ENCODE assay signal across 19 cellular contexts in the genomic region with DNA sequence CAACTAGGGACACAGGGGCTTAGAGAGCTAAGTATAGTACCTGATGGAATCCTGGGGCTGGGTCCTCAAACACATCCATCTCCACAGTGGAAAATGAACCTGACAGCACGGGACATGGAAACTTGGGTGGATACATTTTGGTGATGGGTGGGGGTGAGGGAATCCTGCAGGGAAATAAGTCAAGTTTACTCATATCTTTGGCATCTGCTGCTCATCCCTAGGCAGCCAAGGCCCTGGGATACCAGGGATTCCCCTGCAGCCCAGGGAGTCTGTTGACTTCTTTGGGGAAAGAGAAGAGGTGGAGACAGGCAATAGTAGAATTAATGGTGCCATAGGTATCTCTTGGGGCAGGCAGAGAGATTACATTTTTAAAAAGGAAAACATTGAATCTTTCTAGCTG. TPM values are rescaled to one million over a fixed set of nuclear protein-coding genes. Genes with fewer than 3 reads are reported as not detected.
DNase-seq lines count a peak whose midpoint lies in the region; ATAC-seq, FAIRE-seq and TF ChIP-seq lines count a peak whose summit lies in the region.
"Had no signal": no experiment of that assay in that cellular context is flagged by ENCODE, and none has a peak within 500 bp of the region (broad histone marks: within the 10 kb centered on the region; RNA-seq: fewer than 3 reads in every experiment).

No MANE protein-coding gene starts in this region.

- no peaks in the 10 kb centered on the region for H4K20me1 ChIP-seq in astrocyte (ENCODE audit: insufficient read depth, low read length)

- TF ChIP-seq CTCF in left ventricle myocardium inferior (IDR thresholded peaks at IDR 0.05; ENCODE audit: borderline replicate concordance) (no peak), astrocyte (IDR thresholded peaks at IDR 0.05; ENCODE audit: insufficient read depth, low read depth, low read length) (no peak), stomach (IDR thresholded peaks at IDR 0.05) (no peak), thyroid gland (IDR thresholded peaks at IDR 0.05) (no peak)

- H3K79me2 ChIP-seq in astrocyte (ENCODE audit: insufficient read depth, low read length), result no peaks in the 10 kb centered on the region

- TF ChIP-seq POLR2A in stomach (IDR thresholded peaks at IDR 0.05), result no peak
- TF ChIP-seq POLR2A in thyroid gland (IDR thresholded peaks at IDR 0.05), result no peak

- H3K4me1 ChIP-seq in left ventricle myocardium inferior (peaks cover 78% of the 10 kb centered on the region), astrocyte (ENCODE audit: insufficient read depth, low read length) (no peaks in the 10 kb centered on the region), stomach (peaks cover 39 to 96% (median 72%) of the 10 kb centered on the region in 4 donors), thyroid gland (peaks cover 16 to 25% of the 10 kb centered on the region in 2 donors)
- H3K4me1 ChIP-seq: breast epithelium had no signal

- H3K9me3 Mint-ChIP-seq in astrocyte (ENCODE audit: unreplicated experiment), result peaks cover 2% of the 10 kb centered on the region
- H3K9me3 Mint-ChIP-seq: activated naive CD4-positive, alpha-beta T cell treated with anti-CD3 and anti-CD28 coated beads, Interleukin-2, amount 50 U/mL, for 24 hours had no signal

- no peak overlapping the region for H3K4me3 Mint-ChIP-seq in astrocyte (ENCODE audit: unreplicated experiment)
- H3K4me3 Mint-ChIP-seq: activated naive CD4-positive, alpha-beta T cell treated with anti-CD3 and anti-CD28 coated beads, Interleukin-2, amount 50 U/mL, for 24 hours had no signal

- no peak for DNase-seq in left ventricle myocardium inferior
- DNase-seq in left cardiac atrium, result no peak
- peak; percentile 27 for DNase-seq in astrocyte (ENCODE audit: low read depth)
- peak; percentile 37 for DNase-seq in hepatic stellate cell (ENCODE audit: low spot score)
- no peak for DNase-seq in stomach
- no peak for DNase-seq in left lobe of liver (ENCODE audit: low spot score)
- no peak for DNase-seq in NCI-H1436 (lab: John Stamatoyannopoulos, UW)
- no peak for DNase-seq in thyroid gland
- DNase-seq: activated CD4-positive, alpha-beta T cell treated with anti-CD3 and anti-CD28 coated beads, Interleukin-2, amount 50 U/mL, for 1 hour; activated T-cell treated with anti-CD3 and anti-CD28 coated beads, Interleukin-2, amount 50 U/mL, for 1 hour; mammary epithelial cell; NCI-H1417 treated with DMSO at 0.1 percent for 48 hours had no signal

- H2AFZ ChIP-seq in astrocyte (ENCODE audit: low read depth, low read length), result no peak overlapping the region

- H3K4me2 ChIP-seq in astrocyte (ENCODE audit: low read length), result no peak overlapping the region
- H3K4me2 ChIP-seq: KMS-11 had no signal

- H3K4me3 ChIP-seq in left ventricle myocardium inferior (no peak overlapping the region), astrocyte (ENCODE audit: insufficient read depth, low read depth, low read length) (no peak overlapping the region), stomach (no peak overlapping the region), thyroid gland (replicated peaks in 1 of 3) (no peak overlapping the region)
- H3K4me3 ChIP-seq: breast epithelium, GM12878 had no signal

- H3K9me3 ChIP-seq in left ventricle myocardium inferior (replicated peaks) (no peaks in the 10 kb centered on the region), astrocyte (ENCODE audit: insufficient read depth, low read depth, low read length) (no peaks in the 10 kb centered on the region), stomach (no peaks in the 10 kb centered on the region), thyroid gland (no peaks in the 10 kb centered on the region)
- H3K9me3 ChIP-seq: breast epithelium had no signal

- peaks cover 32% of the 10 kb centered on the region for H3K36me3 ChIP-seq in left ventricle myocardium inferior
- H3K36me3 ChIP-seq in astrocyte (ENCODE audit: insufficient read depth, low read length), result no peaks in the 10 kb centered on the region
- H3K36me3 ChIP-seq in stomach, result peaks cover 0 to 16% (median 7%) of the 10 kb centered on the region in 4 donors
- no peaks in the 10 kb centered on the region for H3K36me3 ChIP-seq in thyroid gland
- H3K36me3 ChIP-seq: breast epithelium had no signal

- H3K27ac ChIP-seq in left ventricle myocardium inferior (replicated peaks), result peak overlapping the region; percentile 70
- H3K27ac ChIP-seq in astrocyte (ENCODE audit: low read depth, low read length), result no peak overlapping the region
- H3K27ac ChIP-seq in stomach, result peak overlapping the region in 3 of 5 donors; percentile 73 to 86 (median 84)
- H3K27ac ChIP-seq in thyroid gland, result peak overlapping the region in 1 of 3 donors; percentile 53
- H3K27ac ChIP-seq: breast epithelium, KMS-11 had no signal

- FAIRE-seq in astrocyte (lab: Jason Lieb, UNC), result no peak
- FAIRE-seq: GM12878, H1 had no signal

- H3K27ac Mint-ChIP-seq in astrocyte (ENCODE audit: unreplicated experiment), result no peak overlapping the region
- H3K27ac Mint-ChIP-seq: activated naive CD4-positive, alpha-beta T cell treated with anti-CD3 and anti-CD28 coated beads, Interleukin-2, amount 50 U/mL, for 24 hours had no signal

- H3K36me3 Mint-ChIP-seq in astrocyte (ENCODE audit: low read depth, unreplicated experiment), result no peaks in the 10 kb centered on the region

- H3K9ac ChIP-seq in astrocyte (ENCODE audit: low read length), result no peak overlapping the region
- H3K9ac ChIP-seq: KMS-11 had no signal

- intact Hi-C loops in left ventricle myocardium inferior (cut with micrococcal nuclease) (no loop called here), left cardiac atrium (cut with DNase I) (no loop called here), stomach (cut with DNase I; ENCODE audit: low total_unique reads) (no loop called here), thyroid gland (cut with DNase I) (no loop called here)

- TF ChIP-seq EP300 in stomach (IDR thresholded peaks at IDR 0.05), result no peak

- H3K27me3 ChIP-seq in left ventricle myocardium inferior (ENCODE audit: low read depth) (no peaks in the 10 kb centered on the region), astrocyte (ENCODE audit: insufficient read depth, low read length) (no peaks in the 10 kb centered on the region), stomach (no peaks in the 10 kb centered on the region), thyroid gland (no peaks in the 10 kb centered on the region)
- H3K27me3 ChIP-seq: breast epithelium had no signal

- H3K27me3 Mint-ChIP-seq in astrocyte (ENCODE audit: low read depth, unreplicated experiment), result peaks cover 3% of the 10 kb centered on the region
- H3K27me3 Mint-ChIP-seq: activated naive CD4-positive, alpha-beta T cell treated with anti-CD3 and anti-CD28 coated beads, Interleukin-2, amount 50 U/mL, for 24 hours had no signal

- H3K4me1 Mint-ChIP-seq in astrocyte (ENCODE audit: low read depth, unreplicated experiment), result peaks cover 19% of the 10 kb centered on the region

- no peak for ATAC-seq in left cardiac atrium
- no peak for ATAC-seq in left lobe of liver
- ATAC-seq: GM12878 had no signal

- WGBS in stomach, 5 donors, result 65 to 82% (median 80%) methylated on average over 1 of the region's 1 CpG
- WGBS in thyroid gland, 2 donors, result 78 to 100% methylated on average over 1 of the region's 1 CpG

RNA-seq across cellular contexts. Expression of a gene that starts 6.6 kb away (rescaled TPM):
- total RNA-seq in left ventricle myocardium inferior, result 219 TPM
- 100 to 1,000 TPM in 1 of 2 donors, 10 to 100 TPM in 1; 42.1 to 103 TPM for total RNA-seq in left cardiac atrium
- not detected in 2 replicates for total RNA-seq in astrocyte
- 10 to 100 TPM in 1 of 5 donors, 1 to 10 TPM in 1, not detected in 3; 7.2 to 12.6 TPM for total RNA-seq in stomach
- 10 to 100 TPM in 2 of 3 donors, 1 to 10 TPM in 1; 7.6 to 36.7 (median 11.3) TPM for polyA plus RNA-seq in stomach
- not detected for total RNA-seq in left lobe of liver
- not detected for total RNA-seq in thyroid gland
- total RNA-seq: breast epithelium, G401, GM12878, H1, mammary epithelial cell, SK-MEL-5 had no signal
- polyA plus RNA-seq: H1, mammary epithelial cell had no signal

RNA-seq across cellular contexts. Expression of a gene that starts 12.6 kb away (rescaled TPM):
- total RNA-seq in left ventricle myocardium inferior (19.9 TPM), left cardiac atrium (10 to 100 TPM; 13.9 to 16.3 TPM), astrocyte (10.6 and 14.3 TPM in 2 replicates), stomach (10 to 100 TPM in 3 of 5 donors, 1 to 10 TPM in 2; 1.2 to 39.7 (median 26.4) TPM), left lobe of liver (22.4 TPM), thyroid gland (10 to 100 TPM; 23.6 to 31.7 (median 25.4) TPM)
- polyA plus RNA-seq in stomach, result 10 to 100 TPM; 36.1 to 69.0 (median 36.6) TPM

RNA-seq across cellular contexts. Expression of a gene that starts 13.2 kb away (rescaled TPM):
- total RNA-seq in left ventricle myocardium inferior, result 12.5 TPM
- 10 to 100 TPM; 11.5 to 11.8 TPM for total RNA-seq in left cardiac atrium
- 26.7 and 27.8 TPM in 2 replicates for total RNA-seq in astrocyte
- total RNA-seq in stomach, result 10 to 100 TPM in 4 of 5 donors, 1 to 10 TPM in 1; 8.1 to 35.0 (median 20.0) TPM
- polyA plus RNA-seq in stomach, result 1 to 10 TPM; 5.0 to 7.6 (median 5.9) TPM
- total RNA-seq in left lobe of liver, result 7.7 TPM
- total RNA-seq in thyroid gland, result 10 to 100 TPM; 31.8 to 40.3 (median 36.0) TPM

RNA-seq across cellular contexts. Expression of a gene that starts 17.3 kb away (rescaled TPM):
- not detected for total RNA-seq in left ventricle myocardium inferior
- not detected for total RNA-seq in left cardiac atrium
- not detected in 2 replicates for total RNA-seq in astrocyte
- not detected for total RNA-seq in stomach
- polyA plus RNA-seq in stomach, result 1 to 10 TPM in 1 of 3 donors, under 1 TPM in 2; 0.15 to 1.4 (median 0.92) TPM
- total RNA-seq in left lobe of liver, result 0.30 TPM
- total RNA-seq in thyroid gland, result not detected
- total RNA-seq: breast epithelium, G401, GM12878, H1, mammary epithelial cell, SK-MEL-5 had no signal
- polyA plus RNA-seq: GM12878, H1, mammary epithelial cell had no signal

RNA-seq across cellular contexts. Expression of a gene that starts 20.5 kb away (rescaled TPM):
- total RNA-seq in left ventricle myocardium inferior, result 0.27 TPM
- total RNA-seq in left cardiac atrium, result under 1 TPM; 0.27 to 0.86 TPM
- total RNA-seq in astrocyte, result 0.27 and 0.29 TPM in 2 replicates
- total RNA-seq in stomach, result 10 to 100 TPM in 4 of 5 donors, 1 to 10 TPM in 1; 2.3 to 84.8 (median 58.3) TPM
- 10 to 100 TPM in 1 of 3 donors, 1 to 10 TPM in 2; 4.4 to 13.0 (median 9.7) TPM for polyA plus RNA-seq in stomach
- 9.3 TPM for total RNA-seq in left lobe of liver
- 1 to 10 TPM in 3 of 4 donors, under 1 TPM in 1; 0.93 to 3.6 (median 2.0) TPM for total RNA-seq in thyroid gland

Comparison
In these comparisons a context has a peak if more than half of its experiments do, and no peak if none do; other contexts are left out.
1. DNase-seq: peak in astrocyte (single experiment) and hepatic stellate cell (single experiment); none in left ventricle myocardium inferior (single experiment), left cardiac atrium (single experiment), stomach (single experiment), left lobe of liver (single experiment), NCI-H1436 (single experiment) and thyroid gland (0 of 2).